Comparison of ENCODE assay signal across 1 cellular context in the genomic region with DNA sequence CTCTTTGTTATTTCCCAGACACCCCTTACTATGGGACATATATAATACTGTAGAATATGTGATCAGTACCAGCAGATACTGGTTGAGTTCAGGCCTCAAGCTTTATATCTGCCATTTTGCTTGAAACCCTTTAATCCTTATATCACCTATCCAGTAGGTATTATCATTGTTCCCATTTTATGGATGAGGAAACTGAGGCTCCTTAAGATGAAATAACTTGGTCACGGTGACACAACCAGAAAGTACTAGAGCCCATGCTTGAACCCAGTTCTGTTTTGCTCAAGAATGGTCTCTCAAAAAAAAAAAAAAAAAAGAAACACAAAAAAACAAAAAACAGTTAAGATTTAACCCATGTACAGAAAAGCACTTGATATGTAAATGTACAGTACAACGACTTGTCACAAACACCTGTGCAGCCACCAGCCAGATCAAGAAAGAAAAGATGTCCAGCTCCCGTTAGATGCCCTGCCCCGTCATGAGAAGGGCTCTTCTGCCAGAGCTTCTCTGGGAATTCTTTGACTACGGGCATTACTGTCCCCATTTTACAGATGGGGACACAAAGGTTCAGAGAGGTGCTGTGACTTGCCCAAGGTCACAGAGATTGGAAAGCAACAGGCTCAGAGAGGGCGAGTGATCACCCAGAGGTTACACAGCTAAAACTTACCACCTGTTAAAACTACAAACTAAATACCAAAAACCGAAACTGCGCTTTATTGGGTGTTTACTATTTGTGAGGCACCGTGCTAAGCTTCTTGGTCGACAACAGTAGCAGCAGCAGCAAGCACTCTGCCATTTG.
TF ChIP-seq lines count a peak whose summit lies in the region.

No MANE protein-coding gene starts in this region.

TF ChIP-seq in H1, 55 proteins besides CTCF, POLR2A, EP300 and RAD21:
- TF ChIP-seq SIRT6 (IDR thresholded peaks at IDR 0.05; ENCODE audit: low read length) (no peak), GTF2F1 (IDR thresholded peaks at IDR 0.05; ENCODE audit: borderline replicate concordance, low read depth, low read length) (no peak), CHD1 (IDR thresholded peaks at IDR 0.05; ENCODE audit: low read depth, low read length) (no peak), KDM1A (IDR thresholded peaks at IDR 0.05; ENCODE audit: borderline replicate concordance, low read length) (no peak), KDM5A (IDR thresholded peaks at IDR 0.05; ENCODE audit: low read length) (no peak), BCL11A (IDR thresholded peaks at IDR 0.05; ENCODE audit: low read depth in 2 of 2, low read length in 2 of 2) (no peak), KDM4A (IDR thresholded peaks at IDR 0.05; ENCODE audit: low read depth, low read length, severe bottlenecking) (no peak), HDAC6 (IDR thresholded peaks at IDR 0.05; ENCODE audit: low read depth, low read length) (no peak)
- TF ChIP-seq, protein P1, sequence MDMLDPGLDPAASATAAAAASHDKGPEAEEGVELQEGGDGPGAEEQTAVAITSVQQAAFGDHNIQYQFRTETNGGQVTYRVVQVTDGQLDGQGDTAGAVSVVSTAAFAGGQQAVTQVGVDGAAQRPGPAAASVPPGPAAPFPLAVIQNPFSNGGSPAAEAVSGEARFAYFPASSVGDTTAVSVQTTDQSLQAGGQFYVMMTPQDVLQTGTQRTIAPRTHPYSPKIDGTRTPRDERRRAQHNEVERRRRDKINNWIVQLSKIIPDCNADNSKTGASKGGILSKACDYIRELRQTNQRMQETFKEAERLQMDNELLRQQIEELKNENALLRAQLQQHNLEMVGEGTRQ (IDR thresholded peaks at IDR 0.05; ENCODE audit: low read length): no peak
